In genomic region chr19:16021796-16022195, GRCh38 we compare ENCODE assay signal across 21 cellular contexts. TPM values are rescaled to one million over a fixed set of nuclear protein-coding genes. Genes with fewer than 3 reads are reported as not detected.
A peak's percentile ranks its signal among the peaks of the same experiment; 100 is the strongest.
DNase-seq lines count a peak whose midpoint lies in the region; ATAC-seq and TF ChIP-seq lines count a peak whose summit lies in the region.
"Had no signal": no experiment of that assay in that cellular context is flagged by ENCODE, and none has a peak within 500 bp of the region (broad histone marks: within the 10 kb centered on the region; RNA-seq: fewer than 3 reads in every experiment).

No MANE protein-coding gene starts in this region.

- H3K36me3 ChIP-seq in osteoblast (ENCODE audit: insufficient read depth, low read length) (no peaks in the 10 kb centered on the region), upper lobe of right lung (no peaks in the 10 kb centered on the region)
- H3K36me3 ChIP-seq: BE2C; BLaER1 treated with 17β-estradiol and CSF1 and Interleukin-3, amounts not matched to agents 10 nM and 100 nM; HAP-1 had no signal

- ATAC-seq in upper lobe of right lung = no peak
- ATAC-seq: A549, GM12878, GM23338 had no signal

- no peak overlapping the region for H3K4me2 ChIP-seq in osteoblast (ENCODE audit: insufficient read depth, low read length)
- H3K4me2 ChIP-seq: A549; BLaER1 treated with 17β-estradiol and CSF1 and Interleukin-3, amounts not matched to agents 10 nM and 100 nM; GM23338 had no signal

- no peak overlapping the region for H3K4me3 ChIP-seq in osteoblast (ENCODE audit: insufficient read depth, low read length)
- no peak overlapping the region for H3K4me3 ChIP-seq in upper lobe of right lung
- H3K4me3 ChIP-seq: A549; BLaER1 treated with 17β-estradiol and CSF1 and Interleukin-3, amounts not matched to agents 10 nM and 100 nM; GM12878; GM23338; HAP-1 had no signal

- H2AFZ ChIP-seq in osteoblast (ENCODE audit: low read length) = no peak overlapping the region
- H2AFZ ChIP-seq: GM23338 had no signal

- peak; percentile 49 for DNase-seq in activated effector memory CD4-positive, alpha-beta T cell treated with anti-CD3 and anti-CD28 coated beads, Interleukin-2, amount 50 U/mL, for 16 hours
- DNase-seq in activated effector memory CD4-positive, alpha-beta T cell treated with Interleukin-2 at 50 U/mL for 16 hours = no peak
- DNase-seq in osteoblast (ENCODE audit: insufficient read length, low spot score, missing footprints) (peak; percentile 77), upper lobe of right lung (peak; percentile 32), NCI-H2227 treated with DMSO at 0.1 percent for 48 hours (lab: John Stamatoyannopoulos, UW) (no peak), HUDEP-2 (lab: John Stamatoyannopoulos, UW; ENCODE audit: unreplicated experiment in 76 of 76) (no peak)
- DNase-seq: 8988T; ACHN; AML-193; BE2C; CD8-positive, alpha-beta memory T cell; DMS 273 treated with DMSO at 0.1 percent for 48 hours; DMS79; EL; GDM1; HFFc6 had no signal

- H3K27me3 ChIP-seq in osteoblast (ENCODE audit: insufficient read depth, low read length) (no peaks in the 10 kb centered on the region), upper lobe of right lung (no peaks in the 10 kb centered on the region)
- H3K27me3 ChIP-seq: BE2C; BLaER1 treated with 17β-estradiol and CSF1 and Interleukin-3, amounts not matched to agents 10 nM and 100 nM had no signal

- H3K27ac ChIP-seq in osteoblast (ENCODE audit: low read depth, low read length) = no peak overlapping the region
- H3K27ac ChIP-seq in upper lobe of right lung = no peak overlapping the region
- H3K27ac ChIP-seq: A549; BLaER1 treated with 17β-estradiol and CSF1 and Interleukin-3, amounts not matched to agents 10 nM and 100 nM had no signal

- H4K20me1 ChIP-seq in osteoblast (ENCODE audit: insufficient read depth, low read length) = no peaks in the 10 kb centered on the region
- H4K20me1 ChIP-seq: BLaER1 treated with 17β-estradiol and CSF1 and Interleukin-3, amounts not matched to agents 10 nM and 100 nM had no signal

- H3K4me1 ChIP-seq in osteoblast (ENCODE audit: insufficient read depth, low read length) (no peaks in the 10 kb centered on the region), upper lobe of right lung (no peaks in the 10 kb centered on the region)
- H3K4me1 ChIP-seq: A549, BE2C, HAP-1 had no signal

- no peaks in the 10 kb centered on the region for H3K9me3 ChIP-seq in osteoblast (ENCODE audit: low read depth, low read length)
- no peaks in the 10 kb centered on the region for H3K9me3 ChIP-seq in upper lobe of right lung
- H3K9me3 ChIP-seq: A549; BE2C; BLaER1 treated with 17β-estradiol and CSF1 and Interleukin-3, amounts not matched to agents 10 nM and 100 nM; HAP-1 had no signal

- H3K79me2 ChIP-seq in osteoblast (ENCODE audit: insufficient read depth, low read length) = no peaks in the 10 kb centered on the region

- intact Hi-C loops in upper lobe of right lung (cut with DNase I) = no loop called here

- TF ChIP-seq CTCF in osteoblast (IDR thresholded peaks at IDR 0.05; ENCODE audit: extremely low read depth, low read depth, low read length) (no peak), upper lobe of right lung (IDR thresholded peaks at IDR 0.05) (no peak)

RNA-seq across cellular contexts. Expression of gene TPM4, which starts 54.5 kb away (rescaled TPM):
- 1,233 and 1,325 TPM in 2 replicates for total RNA-seq in osteoblast
- 386 TPM for total RNA-seq in upper lobe of right lung

Comparison
In these comparisons a context has a peak if more than half of its experiments do, and no peak if none do; other contexts are left out.
1. DNase-seq: peak in activated effector memory CD4-positive, alpha-beta T cell treated with anti-CD3 and anti-CD28 coated beads, Interleukin-2, amount 50 U/mL, for 16 hours (single experiment), osteoblast (single experiment) and upper lobe of right lung (single experiment); none in activated effector memory CD4-positive, alpha-beta T cell treated with Interleukin-2 at 50 U/mL for 16 hours (single experiment), NCI-H2227 treated with DMSO at 0.1 percent for 48 hours (single experiment) and HUDEP-2 (0 of 76).